ENCODE assay signal across 18 cellular contexts in the genomic region with DNA sequence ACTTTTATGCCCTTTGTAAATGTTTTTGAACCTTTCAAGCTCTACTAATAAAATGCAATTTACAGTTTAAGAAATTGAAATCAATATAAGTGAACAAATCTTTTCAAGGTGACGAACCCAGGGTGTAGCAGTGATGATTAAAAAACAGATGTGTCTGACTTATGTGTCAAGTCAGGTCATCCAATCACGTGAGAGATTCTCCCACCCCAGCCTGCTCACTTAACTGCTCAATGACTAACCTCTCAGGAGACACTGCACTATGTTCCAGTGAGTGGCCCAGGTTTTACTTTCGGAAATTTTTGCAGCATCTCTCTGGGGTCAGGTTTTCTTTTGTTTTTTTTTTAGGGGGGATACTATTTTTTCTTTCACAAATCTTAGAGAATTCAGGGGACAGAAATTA.
DNase-seq lines count a peak whose midpoint lies in the region; ATAC-seq and TF ChIP-seq lines count a peak whose summit lies in the region.
"Had no signal": no experiment of that assay in that cellular context is flagged by ENCODE, and none has a peak within 500 bp of the region (broad histone marks: within the 10 kb centered on the region; RNA-seq: fewer than 3 reads in every experiment).

No MANE protein-coding gene starts in this region.

- no peaks in the 10 kb centered on the region for H3F3A ChIP-seq in Loucy (ENCODE audit: low read depth)

- H3K36me3 Mint-ChIP-seq in activated T-cell treated with anti-CD3 and anti-CD28 coated beads, Interleukin-2, amount 50 U/mL, for 24 hours (ENCODE audit: low read depth) = peaks cover 51% of the 10 kb centered on the region
- H3K36me3 Mint-ChIP-seq in central memory CD8-positive, alpha-beta T cell (ENCODE audit: insufficient read depth) = peaks cover 21% of the 10 kb centered on the region

- TF ChIP-seq POLR2A in gastrocnemius medialis (IDR thresholded peaks at IDR 0.05) = no peak

- H3K9me3 ChIP-seq in Loucy (ENCODE audit: insufficient read depth, low read depth, low read length) (no peaks in the 10 kb centered on the region), gastrocnemius medialis (no peaks in the 10 kb centered on the region), trophoblast cell (ENCODE audit: insufficient read depth, low read depth, low read length) (peaks cover 1% of the 10 kb centered on the region)

- no peak overlapping the region for H4K91ac ChIP-seq in trophoblast cell (ENCODE audit: low read depth, low read length)

- H3K4me1 ChIP-seq in Loucy (ENCODE audit: insufficient read depth, low read length, poor library complexity, severe bottlenecking) = peaks cover 4% of the 10 kb centered on the region
- H3K4me1 ChIP-seq in gastrocnemius medialis = no peaks in the 10 kb centered on the region
- no peaks in the 10 kb centered on the region for H3K4me1 ChIP-seq in trophoblast cell (ENCODE audit: control insufficient read depth in 1 of 2, insufficient read depth in 2 of 2, low read length in 2 of 2)
- H3K4me1 ChIP-seq: ascending aorta had no signal

- H2BK5ac ChIP-seq in trophoblast cell (ENCODE audit: low read depth, low read length, poor library complexity) = no peak overlapping the region

- H3K27ac ChIP-seq in gastrocnemius medialis (peak overlapping the region in 1 of 4 donors; percentile 53), trophoblast cell (ENCODE audit: low read depth, low read length) (no peak overlapping the region)
- H3K27ac ChIP-seq: ascending aorta, sigmoid colon had no signal

- H3K4ac ChIP-seq in trophoblast cell (ENCODE audit: low read depth, low read length) = no peak overlapping the region

- H3K9me2 ChIP-seq in Loucy (replicated peaks; ENCODE audit: low read depth, low read length) = no peaks in the 10 kb centered on the region

- peaks cover 16% of the 10 kb centered on the region for H3K4me1 Mint-ChIP-seq in activated T-cell treated with anti-CD3 and anti-CD28 coated beads, Interleukin-2, amount 50 U/mL, for 24 hours (ENCODE audit: low read depth)
- H3K4me1 Mint-ChIP-seq in central memory CD8-positive, alpha-beta T cell = peaks cover 28% of the 10 kb centered on the region

- no peaks in the 10 kb centered on the region for H3K27me3 Mint-ChIP-seq in activated T-cell treated with anti-CD3 and anti-CD28 coated beads, Interleukin-2, amount 50 U/mL, for 24 hours
- no peaks in the 10 kb centered on the region for H3K27me3 Mint-ChIP-seq in central memory CD8-positive, alpha-beta T cell
- H3K27me3 Mint-ChIP-seq: CD4-positive, CD25-positive, alpha-beta regulatory T cell; effector memory CD8-positive, alpha-beta T cell had no signal

- peak overlapping the region; percentile 9 for H3K4me2 ChIP-seq in Loucy (ENCODE audit: low read depth, low read length, poor library complexity, severe bottlenecking)
- no peak overlapping the region for H3K4me2 ChIP-seq in trophoblast cell (ENCODE audit: low read length)

- intact Hi-C loops in gastrocnemius medialis (cut with DNase I; ENCODE audit: low total_unique reads) = no loop called here

- no peak overlapping the region for H4K8ac ChIP-seq in trophoblast cell (ENCODE audit: low read depth, low read length)

- no peak overlapping the region for H2AFZ ChIP-seq in Loucy (ENCODE audit: low read length)
- H2AFZ ChIP-seq in trophoblast cell (ENCODE audit: insufficient read depth, low read length, poor library complexity) = no peak overlapping the region

- H3K27ac Mint-ChIP-seq in activated T-cell treated with anti-CD3 and anti-CD28 coated beads, Interleukin-2, amount 50 U/mL, for 24 hours = peak overlapping the region; percentile 72
- H3K27ac Mint-ChIP-seq in central memory CD8-positive, alpha-beta T cell (ENCODE audit: low read depth) = no peak overlapping the region

- H3K79me2 ChIP-seq in Loucy (ENCODE audit: insufficient read depth, low read length) = peaks cover 9% of the 10 kb centered on the region; the same call in 1 of the 2 replicates
- H3K79me2 ChIP-seq in trophoblast cell (ENCODE audit: control insufficient read depth, insufficient read depth, low read length, poor library complexity) = no peaks in the 10 kb centered on the region

- H2BK120ac ChIP-seq in trophoblast cell (ENCODE audit: insufficient read depth, low read length, poor library complexity) = no peak overlapping the region

- H2AK5ac ChIP-seq in trophoblast cell (ENCODE audit: low read length) = no peak overlapping the region

- no peak overlapping the region for H3K23ac ChIP-seq in trophoblast cell (ENCODE audit: low read length)

- no peak overlapping the region for H4K12ac ChIP-seq in trophoblast cell (ENCODE audit: low read depth, low read length)

- H3K18ac ChIP-seq in trophoblast cell (ENCODE audit: low read length) = no peak overlapping the region

- no peak overlapping the region for H3K9ac ChIP-seq in Loucy (ENCODE audit: low read depth, low read length, poor library complexity, severe bottlenecking)
- no peak overlapping the region for H3K9ac ChIP-seq in trophoblast cell (ENCODE audit: low read length)

- H3K27me3 ChIP-seq in Loucy (ENCODE audit: insufficient read depth, low read length, poor library complexity, severe bottlenecking) = no peaks in the 10 kb centered on the region
- no peaks in the 10 kb centered on the region for H3K27me3 ChIP-seq in gastrocnemius medialis
- H3K27me3 ChIP-seq in trophoblast cell (ENCODE audit: insufficient read depth, low read length) = no peaks in the 10 kb centered on the region
- H3K27me3 ChIP-seq: ascending aorta, heart right ventricle, sigmoid colon had no signal

- H4K20me1 ChIP-seq in Loucy (ENCODE audit: insufficient read depth, low read length, poor library complexity, severe bottlenecking) = no peaks in the 10 kb centered on the region

- no CpG with 5 or more reads among the region's 3 CpGs for WGBS in trophoblast cell (ENCODE audit: extremely low coverage, insufficient coverage, insufficient read length)

- no peak overlapping the region for H2BK12ac ChIP-seq in trophoblast cell (ENCODE audit: low read length)

- H3K14ac ChIP-seq in trophoblast cell (ENCODE audit: low read length) = no peak overlapping the region

- peaks cover 47% of the 10 kb centered on the region for H3K9me3 Mint-ChIP-seq in activated T-cell treated with anti-CD3 and anti-CD28 coated beads, Interleukin-2, amount 50 U/mL, for 24 hours
- no peaks in the 10 kb centered on the region for H3K9me3 Mint-ChIP-seq in central memory CD8-positive, alpha-beta T cell
- H3K9me3 Mint-ChIP-seq: effector memory CD8-positive, alpha-beta T cell had no signal

- H3K36me3 ChIP-seq in Loucy (ENCODE audit: insufficient read depth, low read length) = no peaks in the 10 kb centered on the region
- peaks cover 0 to 4% of the 10 kb centered on the region in 2 donors for H3K36me3 ChIP-seq in gastrocnemius medialis
- H3K36me3 ChIP-seq in trophoblast cell (ENCODE audit: control insufficient read depth in 1 of 2, insufficient read depth in 2 of 2, low read length in 2 of 2) = no peaks in the 10 kb centered on the region
- H3K36me3 ChIP-seq: sigmoid colon had no signal

- TF ChIP-seq CTCF in Loucy (conservative IDR thresholded peaks at IDR 0.05; ENCODE audit: low read length) (no peak), gastrocnemius medialis (IDR thresholded peaks at IDR 0.05 in 4 of 5, conservative IDR thresholded peaks at IDR 0.05 in 1 of 5) (no peak)

- H3K4me3 Mint-ChIP-seq in activated T-cell treated with anti-CD3 and anti-CD28 coated beads, Interleukin-2, amount 50 U/mL, for 24 hours = peak overlapping the region; percentile 36
- peak overlapping the region; percentile 39 for H3K4me3 Mint-ChIP-seq in central memory CD8-positive, alpha-beta T cell

- in situ Hi-C loops in gastrocnemius medialis (cut with MboI; ENCODE audit: low sequenced_read_pairs in 4 of 4) = no loop called here

- no peak for DNase-seq in activated T-cell treated with anti-CD3 and anti-CD28 coated beads, Interleukin-2, amount 50 U/mL, for 24 hours
- DNase-seq in activated T-cell treated with anti-CD3 and anti-CD28 coated beads for 4 hours (no peak), gastrocnemius medialis (peak in 1 of 2 donors; percentile 60), retina (no peak), NCI-H2171 treated with DMSO at 0.1 percent for 48 hours (lab: John Stamatoyannopoulos, UW) (no peak), trophoblast cell (no peak)
- no peak for DNase-seq in central memory CD8-positive, alpha-beta T cell (ENCODE audit: low spot score in 2 of 2)
- DNase-seq: CD4-positive, CD25-positive, alpha-beta regulatory T cell; DMS79; effector memory CD8-positive, alpha-beta T cell; heart right ventricle; NCI-H146; sigmoid colon; stimulated activated CD4-positive, alpha-beta T cell treated with anti-CD3 and anti-CD28 coated beads, Interleukin-4, amount 100 ng/mL, for 24 hours; substantia nigra had no signal

- H3K4me3 ChIP-seq in Loucy (ENCODE audit: low read length, poor library complexity, severe bottlenecking) = no peak overlapping the region
- H3K4me3 ChIP-seq in gastrocnemius medialis = no peak overlapping the region
- no peak overlapping the region for H3K4me3 ChIP-seq in trophoblast cell (ENCODE audit: low read depth, low read length)
- H3K4me3 ChIP-seq: ascending aorta, heart right ventricle, lung, sigmoid colon had no signal

- ATAC-seq in central memory CD8-positive, alpha-beta T cell (replicated peaks; ENCODE audit: extremely low read depth, poor library complexity, severe bottlenecking) = no peak
- ATAC-seq in gastrocnemius medialis = peak; percentile 52 to 61
- ATAC-seq: effector memory CD8-positive, alpha-beta T cell; heart right ventricle had no signal

- no peaks in the 10 kb centered on the region for H3K79me1 ChIP-seq in trophoblast cell (ENCODE audit: low read length)
